ENCODE assay signal across 14 cellular contexts in genomic region chr17:32116937-32117336, GRCh38. TPM values are rescaled to one million over a fixed set of nuclear protein-coding genes. Genes with fewer than 3 reads are reported as not detected.
DNase-seq lines count a peak whose midpoint lies in the region; ATAC-seq and TF ChIP-seq lines count a peak whose summit lies in the region.
"Had no signal": no experiment of that assay in that cellular context is flagged by ENCODE, and none has a peak within 500 bp of the region (broad histone marks: within the 10 kb centered on the region; RNA-seq: fewer than 3 reads in every experiment).

No MANE protein-coding gene starts in this region.

- H3K27ac Mint-ChIP-seq in progenitor cell of endocrine pancreas: peak overlapping the region; percentile 24
- H3K27ac Mint-ChIP-seq: CD8-positive, alpha-beta T cell had no signal

- DNase-seq in DMS53 (lab: John Stamatoyannopoulos, UW): peak; percentile 11
- no peak for DNase-seq in DMS53 treated with DMSO at 0.1 percent for 48 hours (lab: John Stamatoyannopoulos, UW; ENCODE audit: unreplicated experiment)
- DNase-seq in NCI-H146 treated with DMSO at 0.1 percent for 48 hours (lab: John Stamatoyannopoulos, UW; ENCODE audit: unreplicated experiment): peak; percentile 88
- peak; percentile 90 for DNase-seq in NCI-H748 (lab: John Stamatoyannopoulos, UW; ENCODE audit: unreplicated experiment)
- DNase-seq in progenitor cell of endocrine pancreas (ENCODE audit: low spot score, unreplicated experiment): no peak
- DNase-seq in NCI-H510A (lab: John Stamatoyannopoulos, UW): no peak
- DNase-seq: CD8-positive, alpha-beta T cell; KBM-7; MV-4-11; NCI-H187; SW 1271 had no signal

- H3K36me3 Mint-ChIP-seq in progenitor cell of endocrine pancreas (ENCODE audit: insufficient read depth): no peaks in the 10 kb centered on the region
- H3K36me3 Mint-ChIP-seq: CD8-positive, alpha-beta T cell had no signal

- H3K4me1 Mint-ChIP-seq in progenitor cell of endocrine pancreas (ENCODE audit: low read depth): peaks cover 2% of the 10 kb centered on the region

- H3K27me3 Mint-ChIP-seq in progenitor cell of endocrine pancreas: peaks cover 10% of the 10 kb centered on the region

- H3K9me3 Mint-ChIP-seq in progenitor cell of endocrine pancreas (ENCODE audit: low read depth): no peaks in the 10 kb centered on the region
- H3K9me3 Mint-ChIP-seq: CD8-positive, alpha-beta T cell had no signal

- no peak overlapping the region for H3K4me3 Mint-ChIP-seq in progenitor cell of endocrine pancreas (ENCODE audit: low read depth)
- H3K4me3 Mint-ChIP-seq: CD8-positive, alpha-beta T cell had no signal

- no peak for ATAC-seq in GM21360 (IDR thresholded peaks at IDR 0.05; ENCODE audit: unreplicated experiment)
- no peak for ATAC-seq in GM19324 (IDR thresholded peaks at IDR 0.05; ENCODE audit: low FRiP score, unreplicated experiment)
- ATAC-seq: CD8-positive, alpha-beta T cell; Panc1 had no signal

- no peak for TF ChIP-seq CTCF in progenitor cell of endocrine pancreas (IDR thresholded peaks at IDR 0.05; ENCODE audit: unreplicated experiment)

RNA-seq across cellular contexts. Expression of gene RHOT1, which starts 25.4 kb away (rescaled TPM):
- total RNA-seq in progenitor cell of endocrine pancreas: 32.4 and 33.1 TPM in 2 replicates

Comparison
In these comparisons a context has a peak if more than half of its experiments do, and no peak if none do; other contexts are left out.
1. DNase-seq: peak in DMS53 (single experiment), NCI-H146 treated with DMSO at 0.1 percent for 48 hours (single experiment) and NCI-H748 (single experiment); none in DMS53 treated with DMSO at 0.1 percent for 48 hours (single experiment), progenitor cell of endocrine pancreas (single experiment) and NCI-H510A (single experiment).